Comparison of ENCODE assay signal across 1 cellular context in genomic region chr11:61971177-61972111, GRCh38.
TF ChIP-seq lines count a peak whose summit lies in the region.

No MANE protein-coding gene starts in this region.

TF ChIP-seq in HepG2, 621 proteins besides CTCF, POLR2A, EP300 and RAD21 (continued from another document and continues in another):
- no peak for TF ChIP-seq ZBTB10 (CRISPR knock-in tag; IDR thresholded peaks at IDR 0.05; ENCODE audit: borderline replicate concordance)
- peak; percentile 89 for TF ChIP-seq ZFP91 (CRISPR knock-in tag; IDR thresholded peaks at IDR 0.05; ENCODE audit: borderline replicate concordance)
- no peak; the same call in 1 of the 2 replicates for TF ChIP-seq TFDP2 (CRISPR knock-in tag; IDR thresholded peaks at IDR 0.05)
- no peak for TF ChIP-seq SP140L (CRISPR knock-in tag; IDR thresholded peaks at IDR 0.05; ENCODE audit: borderline replicate concordance)
- peak; percentile 72; the same call in 1 of the 2 replicates for TF ChIP-seq TOE1 (CRISPR knock-in tag; IDR thresholded peaks at IDR 0.05)
- peak; percentile 90 for TF ChIP-seq BORCS8-MEF2B (CRISPR knock-in tag; IDR thresholded peaks at IDR 0.05)
- no peak for TF ChIP-seq ATRX (CRISPR knock-in tag; IDR thresholded peaks at IDR 0.05; ENCODE audit: borderline replicate concordance)
- TF ChIP-seq KLF13 (CRISPR knock-in tag; IDR thresholded peaks at IDR 0.05) = no peak
- TF ChIP-seq PRDM15 (CRISPR knock-in tag; IDR thresholded peaks at IDR 0.05) = no peak; the same call in 1 of the 2 replicates
- TF ChIP-seq ARHGAP35 (CRISPR knock-in tag; IDR thresholded peaks at IDR 0.05; ENCODE audit: borderline replicate concordance) = no peak
- no peak for TF ChIP-seq SMARCC2 (IDR thresholded peaks at IDR 0.05)
- no peak for TF ChIP-seq HCFC1 (IDR thresholded peaks at IDR 0.05; ENCODE audit: low read depth, low read length)
- peak; percentile 98; the same call in 1 of the 2 replicates for TF ChIP-seq MAZ (IDR thresholded peaks at IDR 0.05; ENCODE audit: borderline replicate concordance, low read depth, low read length)
- TF ChIP-seq MAZ (CRISPR knock-in tag; IDR thresholded peaks at IDR 0.05; ENCODE audit: low read depth) = peak; percentile 37
- no peak for TF ChIP-seq FLYWCH1 (CRISPR knock-in tag; IDR thresholded peaks at IDR 0.05)
- TF ChIP-seq ZNF768 (CRISPR knock-in tag; IDR thresholded peaks at IDR 0.05) = peak; percentile 62
- TF ChIP-seq ZFP37 (CRISPR knock-in tag; IDR thresholded peaks at IDR 0.05; ENCODE audit: borderline replicate concordance) = no peak
- no peak for TF ChIP-seq ZNF20 (CRISPR knock-in tag; IDR thresholded peaks at IDR 0.05)
- TF ChIP-seq SP2 (CRISPR knock-in tag; IDR thresholded peaks at IDR 0.05) = no peak
- no peak for TF ChIP-seq ZNF589 (CRISPR knock-in tag; conservative IDR thresholded peaks at IDR 0.05)
- no peak for TF ChIP-seq TCF7L2 (IDR thresholded peaks at IDR 0.05; ENCODE audit: low read depth, low read length)
- no peak for TF ChIP-seq ZKSCAN5 (CRISPR knock-in tag; IDR thresholded peaks at IDR 0.05)
- TF ChIP-seq RBM39 (IDR thresholded peaks at IDR 0.05; ENCODE audit: low read depth, low read length, poor library complexity, severe bottlenecking) = peak; percentile 58
- TF ChIP-seq LBX2 (CRISPR knock-in tag; IDR thresholded peaks at IDR 0.05; ENCODE audit: borderline replicate concordance) = no peak
- TF ChIP-seq ZHX2 (IDR thresholded peaks at IDR 0.05; ENCODE audit: low read depth) = no peak
- no peak for TF ChIP-seq ZHX2 (CRISPR knock-in tag; IDR thresholded peaks at IDR 0.05; ENCODE audit: borderline replicate concordance)
- TF ChIP-seq REXO4 (CRISPR knock-in tag; IDR thresholded peaks at IDR 0.05; ENCODE audit: borderline replicate concordance) = no peak
- TF ChIP-seq ZNF546 (CRISPR knock-in tag; conservative IDR thresholded peaks at IDR 0.05) = no peak
- TF ChIP-seq ZNF430 (CRISPR knock-in tag; IDR thresholded peaks at IDR 0.05) = no peak
- TF ChIP-seq MIER3 (CRISPR knock-in tag; IDR thresholded peaks at IDR 0.05; ENCODE audit: borderline replicate concordance) = 0 out of 2 replicates have a peak, but pooled peaks have one; percentile 57
- TF ChIP-seq FOXJ3 (CRISPR knock-in tag; IDR thresholded peaks at IDR 0.05; ENCODE audit: borderline replicate concordance) = no peak
- no peak for TF ChIP-seq ETS1 (CRISPR knock-in tag; IDR thresholded peaks at IDR 0.05)
- TF ChIP-seq MED1 (CRISPR knock-in tag; IDR thresholded peaks at IDR 0.05) = peak; percentile 89; the same call in 1 of the 2 replicates
- TF ChIP-seq TRIM24 (CRISPR knock-in tag; IDR thresholded peaks at IDR 0.05) = no peak
- 0 out of 2 replicates have a peak, but pooled peaks have one; percentile 39 for TF ChIP-seq AHR (CRISPR knock-in tag; IDR thresholded peaks at IDR 0.05)
- no peak for TF ChIP-seq ZNF280D (CRISPR knock-in tag; IDR thresholded peaks at IDR 0.05)
- TF ChIP-seq NFIC (IDR thresholded peaks at IDR 0.05; ENCODE audit: low read length) = no peak
- peak; percentile 57; the same call in 1 of the 2 replicates for TF ChIP-seq RXRB (CRISPR knock-in tag; IDR thresholded peaks at IDR 0.05; ENCODE audit: borderline replicate concordance)
- TF ChIP-seq JUN (CRISPR knock-in tag; IDR thresholded peaks at IDR 0.05) = no peak
- TF ChIP-seq ZNF629 (CRISPR knock-in tag; conservative IDR thresholded peaks at IDR 0.05) = no peak
